ENCODE assay signal across 8 cellular contexts in genomic region chr19:2207991-2208860, GRCh38. TPM values are rescaled to one million over a fixed set of nuclear protein-coding genes. Genes with fewer than 3 reads are reported as not detected.
A peak's percentile ranks its signal among the peaks of the same experiment; 100 is the strongest.
DNase-seq lines count a peak whose midpoint lies in the region; ATAC-seq and TF ChIP-seq lines count a peak whose summit lies in the region.

No MANE protein-coding gene starts in this region.

- no peaks in the 10 kb centered on the region for H3K27me3 Mint-ChIP-seq in CD4-positive, alpha-beta memory T cell

- H3K79me2 ChIP-seq in HCT116 (ENCODE audit: insufficient read depth, low read length), result peaks cover 10% of the 10 kb centered on the region; the same call in 1 of the 2 replicates

- H3K4me1 Mint-ChIP-seq in CD4-positive, alpha-beta memory T cell, result peaks cover 0 to 2% (median 1%) of the 10 kb centered on the region in 4 donors

- H2BK120ac ChIP-seq in mesenchymal stem cell (ENCODE audit: low read depth, low read length), result peak overlapping the region; percentile 11

- no peak overlapping the region for H3K23ac ChIP-seq in mesenchymal stem cell (ENCODE audit: low read length in 2 of 2)

- ATAC-seq in HCT116, result peak; percentile 54
- ATAC-seq in GM21526 (IDR thresholded peaks at IDR 0.05; ENCODE audit: low FRiP score, unreplicated experiment), result no peak
- no peak for ATAC-seq in GM21447 (IDR thresholded peaks at IDR 0.05; ENCODE audit: unreplicated experiment)

- intact Hi-C loops in HCT116 (cut with micrococcal nuclease), result no loop called here
- intact Hi-C loops in CD4-positive, alpha-beta memory T cell (cut with micrococcal nuclease), result no loop called here

- in situ Hi-C loops in brain microvascular endothelial cell (cut with HindIII; ENCODE audit: low pct_ligation_motif_present, low sequenced_read_pairs), result no loop called here

- no peak overlapping the region for H3K4me3 ChIP-seq in AG04450 (ENCODE audit: low read depth, low read length)
- H3K4me3 ChIP-seq in HCT116 (replicated peaks in 1 of 2; ENCODE audit: low read depth in 1 of 2, low read length in 2 of 2), result no peak overlapping the region
- H3K4me3 ChIP-seq in brain microvascular endothelial cell (ENCODE audit: low read depth, low read length), result no peak overlapping the region
- H3K4me3 ChIP-seq in mesenchymal stem cell (ENCODE audit: insufficient read depth in 1 of 2, low read depth in 1 of 2, low read length in 2 of 2), result peak overlapping the region in 1 of 2 experiments; percentile 65
- no peak overlapping the region for H3K4me3 ChIP-seq in CD4-positive, alpha-beta memory T cell (ENCODE audit: low read length in 2 of 2)

- CTCF ChIA-PET in AG04450 (lab: Charles Lee) (interaction anchor here (1.5 kb wide), 1 partner anchor 28 kb away, joined by 3 read pairs; the partner anchor contains the start of gene PLEKHJ1), HCT116 (lab: Charles Lee) (no interaction called here)
- CTCF ChIA-PET in CD4-positive, alpha-beta memory T cell (lab: Charles Lee; ENCODE audit: partially characterized antibody), result interaction anchor here (0.6 kb wide), 1 partner anchor 202 kb away, joined by 3 read pairs; no protein-coding TSS in a partner anchor

- H3K9ac ChIP-seq in HCT116 (ENCODE audit: low read length), result no peak overlapping the region
- H3K9ac ChIP-seq in mesenchymal stem cell (ENCODE audit: low read length), result peak overlapping the region; percentile 84

- DNase-seq in AG04450 (ENCODE audit: low read depth, low spot score) (no peak), HCT116 (ENCODE audit: low read depth, low spot score) (no peak), brain microvascular endothelial cell (peak; percentile 78), mesenchymal stem cell (peak; percentile 91), NCI-H446 (lab: John Stamatoyannopoulos, UW) (no peak)
- no peak for DNase-seq in CD4-positive, alpha-beta memory T cell

- TF ChIP-seq CTCF in AG04450 (IDR thresholded peaks at IDR 0.05; ENCODE audit: low read depth, low read length), result peak; percentile 19; the same call in 1 of the 2 replicates
- no peak for TF ChIP-seq CTCF in HCT116 (IDR thresholded peaks at IDR 0.05 in 2 of 3, conservative IDR thresholded peaks at IDR 0.05 in 1 of 3; ENCODE audit: borderline replicate concordance in 1 of 3, insufficient read depth in 1 of 3, low read depth in 2 of 3, low read length in 2 of 3)
- TF ChIP-seq CTCF in brain microvascular endothelial cell (IDR thresholded peaks at IDR 0.05; ENCODE audit: low read depth, low read length, missing control alignments), result peak; percentile 54

- H3K4ac ChIP-seq in mesenchymal stem cell (ENCODE audit: low read depth in 1 of 2, low read length in 2 of 2), result peak overlapping the region; percentile 75 to 80

- H3K4me1 ChIP-seq in HCT116 (ENCODE audit: control insufficient read depth in 1 of 2, insufficient read depth in 2 of 2, low read length in 2 of 2), result no peaks in the 10 kb centered on the region
- peaks cover 47% of the 10 kb centered on the region for H3K4me1 ChIP-seq in mesenchymal stem cell (ENCODE audit: control insufficient read depth, insufficient read depth, low read depth, low read length)
- H3K4me1 ChIP-seq in CD4-positive, alpha-beta memory T cell (ENCODE audit: insufficient read depth, low read length), result no peaks in the 10 kb centered on the region

- no peaks in the 10 kb centered on the region for H3K9me2 ChIP-seq in HCT116 (ENCODE audit: insufficient read depth)

- H3K27me3 ChIP-seq in AG04450 (ENCODE audit: control insufficient read depth, insufficient read depth, low read length) (no peaks in the 10 kb centered on the region), HCT116 (ENCODE audit: insufficient read depth, low read length) (no peaks in the 10 kb centered on the region), brain microvascular endothelial cell (replicated peaks) (no peaks in the 10 kb centered on the region), mesenchymal stem cell (ENCODE audit: control insufficient read depth in 1 of 2, insufficient read depth in 1 of 2, low read length in 2 of 2) (no peaks in the 10 kb centered on the region)
- H3K27me3 ChIP-seq in CD4-positive, alpha-beta memory T cell (ENCODE audit: insufficient read depth, low read length), result no peaks in the 10 kb centered on the region

- H2BK15ac ChIP-seq in mesenchymal stem cell (ENCODE audit: low read depth, poor library complexity, severe bottlenecking), result peak overlapping the region; percentile 75

- H3K9me3 ChIP-seq in AG04450 (ENCODE audit: control insufficient read depth, insufficient read depth, low read length) (no peaks in the 10 kb centered on the region), HCT116 (ENCODE audit: control insufficient read depth in 1 of 2, insufficient read depth in 1 of 2, low read depth in 1 of 2, low read length in 2 of 2) (no peaks in the 10 kb centered on the region), mesenchymal stem cell (ENCODE audit: control insufficient read depth, low read length) (no peaks in the 10 kb centered on the region)
- no peaks in the 10 kb centered on the region for H3K9me3 ChIP-seq in CD4-positive, alpha-beta memory T cell (ENCODE audit: control insufficient read depth in 1 of 2, low read length in 2 of 2)

- no peak overlapping the region for H3K4me2 ChIP-seq in HCT116 (ENCODE audit: low read length)
- peak overlapping the region; percentile 8 for H3K4me2 ChIP-seq in mesenchymal stem cell (ENCODE audit: low read length, poor library complexity, severe bottlenecking)

- H3K79me1 ChIP-seq in mesenchymal stem cell (replicated peaks; ENCODE audit: low read length, poor library complexity, severe bottlenecking), result peaks cover 61% of the 10 kb centered on the region

- POLR2A ChIA-PET in AG04450 (lab: Yijun Ruan, JAX) (interaction anchor here (0.6 kb wide), 2 partner anchors 52 to 765 kb away, joined by 3 read pairs; no protein-coding TSS in a partner anchor), HCT116 (lab: Charles Lee) (no interaction called here)
- POLR2A ChIA-PET in CD4-positive, alpha-beta memory T cell (lab: Charles Lee; ENCODE audit: partially characterized antibody), result no interaction called here

- 55% methylated on average over 36 of the region's 36 CpGs for WGBS in mesenchymal stem cell

- no peak overlapping the region for H3K27ac ChIP-seq in AG04450 (ENCODE audit: low read depth, low read length)
- H3K27ac ChIP-seq in HCT116 (ENCODE audit: low read depth, low read length), result no peak overlapping the region
- peak overlapping the region; percentile 22 for H3K27ac ChIP-seq in brain microvascular endothelial cell
- peak overlapping the region; percentile 9 for H3K27ac ChIP-seq in mesenchymal stem cell (ENCODE audit: low read length, poor library complexity, severe bottlenecking)
- no peak overlapping the region for H3K27ac ChIP-seq in CD4-positive, alpha-beta memory T cell (ENCODE audit: low read depth, low read length)

- peaks cover 21 to 61% of the 10 kb centered on the region in 2 experiments; a peak in 3 of 4 replicates for H3K36me3 ChIP-seq in HCT116 (ENCODE audit: control insufficient read depth in 1 of 2, insufficient read depth in 2 of 2, low read length in 2 of 2)
- H3K36me3 ChIP-seq in brain microvascular endothelial cell (replicated peaks), result peaks cover 51% of the 10 kb centered on the region
- peaks cover 75 to 76% of the 10 kb centered on the region in 2 experiments for H3K36me3 ChIP-seq in mesenchymal stem cell (ENCODE audit: control insufficient read depth in 1 of 2, insufficient read depth in 2 of 2, low read depth in 1 of 2, low read length in 2 of 2)
- peaks cover 23% of the 10 kb centered on the region for H3K36me3 ChIP-seq in CD4-positive, alpha-beta memory T cell (ENCODE audit: insufficient read depth, low read length)

- TF ChIP-seq RAD21 in HCT116 (IDR thresholded peaks at IDR 0.05; ENCODE audit: low read depth), result no peak

- H2BK12ac ChIP-seq in mesenchymal stem cell (ENCODE audit: low read length in 2 of 2), result peak overlapping the region in 1 of 2 experiments; percentile 38

- H3K9me3 Mint-ChIP-seq in CD4-positive, alpha-beta memory T cell, result peaks cover 0 to 2% (median 0%) of the 10 kb centered on the region in 8 donors

- RAD21 ChIA-PET in HCT116 (lab: Charles Lee; ENCODE audit: low non-redundant PET in 1 of 2, low total read pairs in 2 of 2, uncharacterized antibody in 2 of 2, unreplicated experiment in 2 of 2), result no interaction called here

- H4K20me1 ChIP-seq in HCT116 (ENCODE audit: insufficient read depth), result no peaks in the 10 kb centered on the region

- no peak overlapping the region for H2BK5ac ChIP-seq in mesenchymal stem cell (ENCODE audit: low read depth, low read length, poor library complexity, severe bottlenecking)

- H4K8ac ChIP-seq in mesenchymal stem cell (ENCODE audit: low read length), result peak overlapping the region; percentile 84

- H3K18ac ChIP-seq in mesenchymal stem cell (ENCODE audit: low read depth in 1 of 2, low read length in 2 of 2), result peak overlapping the region; percentile 11 to 21

- H2AFZ ChIP-seq in HCT116 (ENCODE audit: low read depth, low read length, poor library complexity, severe bottlenecking) (no peak overlapping the region), mesenchymal stem cell (ENCODE audit: low read depth, low read length) (no peak overlapping the region)

- BruUV-seq in HCT116 (replicated peaks; lab: Mats Ljungman, UMichigan), result no TSS peak

- peak overlapping the region; percentile 73 for H4K91ac ChIP-seq in mesenchymal stem cell (ENCODE audit: low read length)

- H3K14ac ChIP-seq in mesenchymal stem cell (ENCODE audit: low read length in 2 of 2), result peak overlapping the region in 1 of 2 experiments; percentile 20

- TF ChIP-seq POLR2A in HCT116 (IDR thresholded peaks at IDR 0.05; ENCODE audit: borderline replicate concordance, extremely low read depth, insufficient read depth, insufficient read length), result no peak

- H2AK5ac ChIP-seq in mesenchymal stem cell (ENCODE audit: low read length, severe bottlenecking), result peak overlapping the region; percentile 62

- H3K4me3 Mint-ChIP-seq in CD4-positive, alpha-beta memory T cell, result no peak overlapping the region

- H3K27ac Mint-ChIP-seq in CD4-positive, alpha-beta memory T cell, result no peak overlapping the region

- peaks cover 15 to 30% of the 10 kb centered on the region in 2 donors for H3K36me3 Mint-ChIP-seq in CD4-positive, alpha-beta memory T cell

RNA-seq across cellular contexts. Expression of gene PLEKHJ1, which starts 27.9 kb away (rescaled TPM):
- polyA plus RNA-seq in AG04450 (2011; rRNA removed), result 38.7 and 39.3 TPM in 2 replicates
- polyA minus RNA-seq in AG04450 (2011; rRNA and poly(A)+ RNA removed), result 21.1 and 30.5 TPM in 2 replicates
- 88.2 TPM for total RNA-seq in HCT116 (2021; ENCODE audit: unreplicated experiment)
- polyA plus RNA-seq in HCT116 (2012), result 62.8 and 76.0 TPM in 2 replicates
- 53.7 TPM for polyA plus RNA-seq in mesenchymal stem cell (2013, experiment 1 of 2)
- polyA plus RNA-seq in mesenchymal stem cell (2013, experiment 2 of 2), result 52.9 TPM
- 10 to 100 TPM; 64.9 to 65.3 TPM for total RNA-seq in CD4-positive, alpha-beta memory T cell
- 100 to 1,000 TPM; 105 to 119 TPM for polyA plus RNA-seq in CD4-positive, alpha-beta memory T cell

RNA-seq across cellular contexts. Expression of gene SF3A2, which starts 28.4 kb away (rescaled TPM):
- 7.0 and 9.5 TPM in 2 replicates for polyA plus RNA-seq in AG04450 (2011; rRNA removed)
- 11.7 and 14.1 TPM in 2 replicates for polyA minus RNA-seq in AG04450 (2011; rRNA and poly(A)+ RNA removed)
- total RNA-seq in HCT116 (2021; ENCODE audit: unreplicated experiment), result 166 TPM
- polyA plus RNA-seq in HCT116 (2012), result 139 and 153 TPM in 2 replicates
- polyA plus RNA-seq in mesenchymal stem cell (2013, experiment 1 of 2), result 66.8 TPM
- 60.7 TPM for polyA plus RNA-seq in mesenchymal stem cell (2013, experiment 2 of 2)
- total RNA-seq in CD4-positive, alpha-beta memory T cell, result 100 to 1,000 TPM; 140 to 141 TPM
- 10 to 100 TPM in 1 of 2 donors, 1 to 10 TPM in 1; 8.3 to 37.8 TPM for polyA plus RNA-seq in CD4-positive, alpha-beta memory T cell

RNA-seq across cellular contexts. Expression of gene AMH, which starts 40.9 kb away (rescaled TPM):
- not detected in 2 replicates for polyA plus RNA-seq in AG04450 (2011; rRNA removed)
- polyA minus RNA-seq in AG04450 (2011; rRNA and poly(A)+ RNA removed), result not detected in 2 replicates
- total RNA-seq in HCT116 (2021; ENCODE audit: unreplicated experiment), result 42.8 TPM
- polyA plus RNA-seq in HCT116 (2012), result 14.0 and 14.4 TPM in 2 replicates
- polyA plus RNA-seq in mesenchymal stem cell (2013, experiment 1 of 2), result 3.1 TPM
- polyA plus RNA-seq in mesenchymal stem cell (2013, experiment 2 of 2), result 3.1 TPM
- total RNA-seq in CD4-positive, alpha-beta memory T cell, result 10 to 100 TPM in 1 of 2 experiments, 1 to 10 TPM in 1; 7.5 to 12.7 TPM
- polyA plus RNA-seq in CD4-positive, alpha-beta memory T cell, result not detected

RNA-seq across cellular contexts. Expression of gene DOT1L, which starts 44.5 kb away (rescaled TPM):
- polyA plus RNA-seq in AG04450 (2011; rRNA removed), result 3.2 and 4.3 TPM in 2 replicates
- 12.7 and 16.7 TPM in 2 replicates for polyA minus RNA-seq in AG04450 (2011; rRNA and poly(A)+ RNA removed)
- 48.9 TPM for total RNA-seq in HCT116 (2021; ENCODE audit: unreplicated experiment)
- 21.2 and 27.0 TPM in 2 replicates for polyA plus RNA-seq in HCT116 (2012)
- polyA plus RNA-seq in mesenchymal stem cell (2013, experiment 1 of 2), result 8.7 TPM
- polyA plus RNA-seq in mesenchymal stem cell (2013, experiment 2 of 2), result 8.0 TPM
- total RNA-seq in CD4-positive, alpha-beta memory T cell, result 10 to 100 TPM; 29.6 to 29.9 TPM
- under 1 TPM; 0.03 to 0.94 TPM for polyA plus RNA-seq in CD4-positive, alpha-beta memory T cell

RNA-seq across cellular contexts. Expression of gene JSRP1, which starts 48.0 kb away (rescaled TPM):
- not detected in 2 replicates for polyA plus RNA-seq in AG04450 (2011; rRNA removed)
- not detected in 2 replicates for polyA minus RNA-seq in AG04450 (2011; rRNA and poly(A)+ RNA removed)
- total RNA-seq in HCT116 (2021; ENCODE audit: unreplicated experiment), result 0.30 TPM
- polyA plus RNA-seq in HCT116 (2012), result 1.3 and 1.5 TPM in 2 replicates
- 0.17 TPM for polyA plus RNA-seq in mesenchymal stem cell (2013, experiment 1 of 2)
- polyA plus RNA-seq in mesenchymal stem cell (2013, experiment 2 of 2), result 0.10 TPM
- total RNA-seq in CD4-positive, alpha-beta memory T cell, result 1 to 10 TPM; 1.3 to 1.5 TPM
- polyA plus RNA-seq in CD4-positive, alpha-beta memory T cell, result 1 to 10 TPM; 1.1 to 1.7 TPM

Comparison
In these comparisons a context has a peak if more than half of its experiments do, and no peak if none do; other contexts are left out.
1. DNase-seq: peak in brain microvascular endothelial cell (single experiment) and mesenchymal stem cell (single experiment); none in AG04450 (single experiment), HCT116 (single experiment), CD4-positive, alpha-beta memory T cell (0 of 5) and NCI-H446 (0 of 2).
2. H3K27ac ChIP-seq: peak in brain microvascular endothelial cell (single experiment) and mesenchymal stem cell (single experiment); none in AG04450 (single experiment), HCT116 (single experiment) and CD4-positive, alpha-beta memory T cell (single experiment).
3. CTCF ChIP-seq: peak in AG04450 (single experiment) and brain microvascular endothelial cell (single experiment); none in HCT116 (0 of 3).